In the genomic region with DNA sequence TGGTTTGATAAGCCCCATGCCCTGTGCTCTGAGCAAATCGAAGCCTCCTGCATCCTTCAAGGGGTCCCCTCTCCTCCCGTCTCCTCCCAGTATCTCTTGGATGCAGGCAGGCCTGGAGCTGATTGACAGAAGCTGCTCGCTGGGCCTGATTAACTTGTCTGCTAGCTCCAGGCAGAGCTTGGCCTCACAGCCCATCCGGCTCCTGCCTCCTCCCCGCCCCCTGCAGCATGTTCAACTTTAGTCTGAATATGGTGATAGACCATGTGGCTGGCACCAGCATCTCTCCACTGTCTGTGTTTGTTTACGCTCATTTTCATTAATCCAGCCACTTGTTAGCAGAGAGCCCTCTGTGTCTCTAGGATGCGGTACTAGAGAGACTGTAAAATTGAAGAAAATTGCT, we compare ENCODE assay signal across 14 cellular contexts.
DNase-seq lines count a peak whose midpoint lies in the region; ATAC-seq and TF ChIP-seq lines count a peak whose summit lies in the region.
"Had no signal": no experiment of that assay in that cellular context is flagged by ENCODE, and none has a peak within 500 bp of the region (broad histone marks: within the 10 kb centered on the region; RNA-seq: fewer than 3 reads in every experiment).

No MANE protein-coding gene starts in this region.

- no peak overlapping the region for H3K23ac ChIP-seq in mesendoderm (ENCODE audit: low read length)

- H3K9me3 ChIP-seq in BE2C = no peaks in the 10 kb centered on the region
- H3K9me3 ChIP-seq: adrenal gland had no signal

- no peak overlapping the region for H3K4ac ChIP-seq in mesendoderm (ENCODE audit: low read depth, low read length)

- TF ChIP-seq CTCF in BE2C (IDR thresholded peaks at IDR 0.05; ENCODE audit: low read depth, low read length) (peak; percentile 27; the same call in 1 of the 2 replicates), brain (conservative IDR thresholded peaks at IDR 0.05) (no peak)

- no peak overlapping the region for H2BK5ac ChIP-seq in mesendoderm (ENCODE audit: low read length)

- peak overlapping the region in 2 of 5 experiments; percentile 32 to 41 for H3K4me3 Mint-ChIP-seq in brain

- peaks cover 29% of the 10 kb centered on the region for H3K4me1 Mint-ChIP-seq in brain

- DNase-seq in BE2C (peak; percentile 86), NCI-H1436 (lab: John Stamatoyannopoulos, UW) (peak; percentile 62), mesendoderm (peak; percentile 10), NCI-H187 treated with DMSO at 0.1 percent for 48 hours (lab: John Stamatoyannopoulos, UW) (no peak)
- DNase-seq in activated naive CD4-positive, alpha-beta T cell (lab: John Stamatoyannopoulos, UW) = no peak
- DNase-seq: Calu3, mesenchymal stem cell, NCI-H774, SW 1271 had no signal

- H3K9me3 Mint-ChIP-seq in brain = no peaks in the 10 kb centered on the region

- no peak overlapping the region for H4K8ac ChIP-seq in mesendoderm (ENCODE audit: low read depth, low read length)

- no peak overlapping the region for H3K4me3 ChIP-seq in BE2C (ENCODE audit: low read depth, low read length)
- no peak overlapping the region for H3K4me3 ChIP-seq in mesendoderm (ENCODE audit: low read length)
- H3K4me3 ChIP-seq: adrenal gland had no signal

- no peak overlapping the region for H3K27ac ChIP-seq in mesendoderm (ENCODE audit: low read depth, low read length)
- H3K27ac ChIP-seq: adrenal gland, VCaP had no signal

- H3K79me1 ChIP-seq in mesendoderm (ENCODE audit: low read length) = no peaks in the 10 kb centered on the region

- ATAC-seq in GM18868 (IDR thresholded peaks at IDR 0.05; ENCODE audit: unreplicated experiment) = no peak
- ATAC-seq in activated CD4-positive, CD25-positive, alpha-beta regulatory T cell treated with anti-CD3 and anti-CD28 coated beads, Interleukin-2, amount 50 U/mL, for 24 hours = no peak

- no peak overlapping the region for H2BK120ac ChIP-seq in mesendoderm (ENCODE audit: low read depth, low read length)

- peaks cover 10% of the 10 kb centered on the region for H3K36me3 Mint-ChIP-seq in brain

- no peak overlapping the region for H2AK5ac ChIP-seq in mesendoderm (ENCODE audit: low read length)

- no peak overlapping the region for H3K9ac ChIP-seq in mesendoderm (ENCODE audit: low read length)

- no peak overlapping the region for H3K18ac ChIP-seq in mesendoderm (ENCODE audit: low read length)

- no peaks in the 10 kb centered on the region for H3K79me2 ChIP-seq in mesendoderm (ENCODE audit: control insufficient read depth, insufficient read depth, low read length)

- H3K4me1 ChIP-seq in BE2C (peaks cover 12% of the 10 kb centered on the region), mesendoderm (ENCODE audit: control insufficient read depth, low read depth, low read length) (no peaks in the 10 kb centered on the region)
- H3K4me1 ChIP-seq: adrenal gland had no signal

- peaks cover 5% of the 10 kb centered on the region for H3K27me3 Mint-ChIP-seq in brain

- no peak overlapping the region for H4K5ac ChIP-seq in mesendoderm (ENCODE audit: low read length)

- no peaks in the 10 kb centered on the region for H3K27me3 ChIP-seq in BE2C
- no peaks in the 10 kb centered on the region for H3K27me3 ChIP-seq in mesendoderm (ENCODE audit: insufficient read depth, low read length, poor library complexity)
- H3K27me3 ChIP-seq: adrenal gland had no signal

- H3K4me2 ChIP-seq in mesendoderm (ENCODE audit: low read length) = no peak overlapping the region

- H3K27ac Mint-ChIP-seq in brain = peak overlapping the region in 4 of 5 experiments; percentile 26 to 89 (median 71)

- no peak overlapping the region for H3K56ac ChIP-seq in mesendoderm (ENCODE audit: low read length)

- H3K36me3 ChIP-seq in BE2C (no peaks in the 10 kb centered on the region), mesendoderm (ENCODE audit: control insufficient read depth, insufficient read depth, low read length) (no peaks in the 10 kb centered on the region)
- H3K36me3 ChIP-seq: adrenal gland had no signal

- no peak overlapping the region for H2BK15ac ChIP-seq in mesendoderm (replicated peaks; ENCODE audit: low read depth)

- no CpG with 5 or more reads among the region's 7 CpGs for WGBS in mesendoderm (ENCODE audit: extremely low coverage, insufficient coverage, low lambda C conversion rate)

Comparison
In these comparisons a context has a peak if more than half of its experiments do, and no peak if none do; other contexts are left out.
1. DNase-seq: peak in BE2C (single experiment), NCI-H1436 (single experiment) and mesendoderm (single experiment); none in activated naive CD4-positive, alpha-beta T cell (0 of 4) and NCI-H187 treated with DMSO at 0.1 percent for 48 hours (single experiment).